In the genomic region with DNA sequence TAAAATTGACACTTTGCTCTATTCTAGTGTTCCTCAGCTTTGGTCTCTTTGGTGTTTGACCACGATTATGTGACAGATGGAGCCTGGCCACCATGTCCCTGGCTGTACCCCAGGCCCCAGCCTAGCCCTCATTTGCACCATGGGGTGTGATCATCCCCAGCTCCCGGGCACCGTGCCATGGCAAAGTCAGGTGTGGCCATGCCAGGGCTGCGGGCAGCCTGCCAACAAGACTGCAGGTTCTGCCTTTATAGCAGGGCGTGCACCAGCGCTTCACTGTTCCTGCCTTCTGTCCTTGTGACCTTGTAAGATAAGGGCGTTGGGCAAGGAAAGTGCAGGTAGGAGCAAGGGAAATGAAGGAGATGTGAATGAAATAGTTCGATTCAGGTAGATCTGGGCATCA, we compare ENCODE assay signal across 13 cellular contexts. TPM values are rescaled to one million over a fixed set of nuclear protein-coding genes. Genes with fewer than 3 reads are reported as not detected.
DNase-seq lines count a peak whose midpoint lies in the region; ATAC-seq and TF ChIP-seq lines count a peak whose summit lies in the region.
"Had no signal": no experiment of that assay in that cellular context is flagged by ENCODE, and none has a peak within 500 bp of the region (broad histone marks: within the 10 kb centered on the region; RNA-seq: fewer than 3 reads in every experiment).

No MANE protein-coding gene starts in this region.

- no peaks in the 10 kb centered on the region for H3K9me2 ChIP-seq in GM23248 (ENCODE audit: insufficient read depth)

- H3K9me3 ChIP-seq in body of pancreas: no peaks in the 10 kb centered on the region
- no peaks in the 10 kb centered on the region for H3K9me3 ChIP-seq in lung (ENCODE audit: control insufficient read depth in 2 of 2, insufficient read depth in 1 of 2, low read length in 1 of 2)
- no peaks in the 10 kb centered on the region for H3K9me3 ChIP-seq in GM23248 (ENCODE audit: low read depth)
- H3K9me3 ChIP-seq in CD8-positive, alpha-beta T cell (ENCODE audit: low read length): no peaks in the 10 kb centered on the region

- DNase-seq in DMS153 treated with DMSO at 0.1 percent for 48 hours (lab: John Stamatoyannopoulos, UW; ENCODE audit: unreplicated experiment) (peak; percentile 98), NCI-H2081 treated with DMSO at 0.1 percent for 48 hours (lab: John Stamatoyannopoulos, UW) (peak; percentile 69), body of pancreas (peak; percentile 95 to 98 (median 97)), lung (ENCODE audit: low spot score) (peak; percentile 90), GM23248 (no peak)
- no peak for DNase-seq in activated naive CD4-positive, alpha-beta T cell treated with anti-CD3 and anti-CD28 coated beads, Interleukin-2, amount 50 U/mL, for 16 hours
- DNase-seq in activated CD4-positive, alpha-beta T cell treated with anti-CD3 and anti-CD28 coated beads, Interleukin-2, amount 50 U/mL, for 4 hours: no peak
- DNase-seq in CD8-positive, alpha-beta T cell: no peak
- DNase-seq: CD4-positive, alpha-beta T cell; NCI-H1048; stimulated activated CD8-positive, alpha-beta memory T cell treated with anti-CD3 and anti-CD28 coated beads, Interleukin-4, amount 100 ng/mL, for 48 hours; T-cell had no signal

- no peak overlapping the region for H3K27ac Mint-ChIP-seq in CD8-positive, alpha-beta T cell
- H3K27ac Mint-ChIP-seq: activated CD8-positive, alpha-beta memory T cell treated with anti-CD3 and anti-CD28 coated beads, Interleukin-2, amount 10 ng/mL, durations not matched to agents 7 days and 5 days; CD4-positive, alpha-beta T cell; T-cell had no signal

- H3F3A ChIP-seq in GM23248 (ENCODE audit: insufficient read depth): no peaks in the 10 kb centered on the region

- peaks cover 25% of the 10 kb centered on the region for H3K27me3 Mint-ChIP-seq in CD8-positive, alpha-beta T cell (ENCODE audit: low read depth)

- H3K4me3 ChIP-seq in body of pancreas (no peak overlapping the region), lung (no peak overlapping the region), GM23248 (no peak overlapping the region)
- H3K4me3 ChIP-seq in CD8-positive, alpha-beta T cell (ENCODE audit: low read depth, low read length): no peak overlapping the region

- no peak overlapping the region for H3K4me2 ChIP-seq in GM23248 (ENCODE audit: unreplicated experiment)

- TF ChIP-seq CTCF in body of pancreas (IDR thresholded peaks at IDR 0.05): no peak
- TF ChIP-seq CTCF in lung (IDR thresholded peaks at IDR 0.05; ENCODE audit: control extremely low read depth, extremely low read depth): no peak
- TF ChIP-seq CTCF in CD8-positive, alpha-beta T cell (IDR thresholded peaks at IDR 0.05): no peak

- POLR2A ChIA-PET in CD8-positive, alpha-beta T cell (lab: Charles Lee): no interaction called here

- H2AFZ ChIP-seq in GM23248: no peak overlapping the region

- H4K20me1 ChIP-seq in GM23248 (ENCODE audit: insufficient read depth): no peaks in the 10 kb centered on the region

- no peaks in the 10 kb centered on the region for H3K4me1 Mint-ChIP-seq in CD8-positive, alpha-beta T cell (ENCODE audit: low read depth)
- H3K4me1 Mint-ChIP-seq: activated CD8-positive, alpha-beta memory T cell treated with anti-CD3 and anti-CD28 coated beads, Interleukin-2, amount 10 ng/mL, durations not matched to agents 7 days and 5 days; T-cell had no signal

- in situ Hi-C loops in GM23248 (cut with MboI): no loop called here

- H3K9me3 Mint-ChIP-seq in CD8-positive, alpha-beta T cell: no peaks in the 10 kb centered on the region
- H3K9me3 Mint-ChIP-seq: CD4-positive, alpha-beta T cell; T-cell had no signal

- H3K36me3 ChIP-seq in body of pancreas (replicated peaks in 1 of 2; ENCODE audit: insufficient read depth in 1 of 2, low read depth in 2 of 2) (no peaks in the 10 kb centered on the region), lung (ENCODE audit: control insufficient read depth in 2 of 2, insufficient read depth in 2 of 2, low read length in 2 of 2) (no peaks in the 10 kb centered on the region), GM23248 (ENCODE audit: low read depth) (no peaks in the 10 kb centered on the region)
- H3K36me3 ChIP-seq in CD8-positive, alpha-beta T cell (ENCODE audit: insufficient read depth, low read length): no peaks in the 10 kb centered on the region

- no peaks in the 10 kb centered on the region for H3K27me3 ChIP-seq in body of pancreas
- H3K27me3 ChIP-seq in lung (ENCODE audit: control insufficient read depth, insufficient read depth): no peaks in the 10 kb centered on the region
- H3K27me3 ChIP-seq in GM23248 (replicated peaks; ENCODE audit: insufficient read depth): peaks cover 55% of the 10 kb centered on the region
- no peaks in the 10 kb centered on the region for H3K27me3 ChIP-seq in CD8-positive, alpha-beta T cell (ENCODE audit: insufficient read depth, low read length)

- WGBS in body of pancreas, 2 donors: 19% methylated on average over 8 of the region's 8 CpGs
- 55 to 80% methylated on average over 8 of the region's 8 CpGs for WGBS in lung, 2 donors
- WGBS in GM23248 (ENCODE audit: low coverage in 1 of 2, low lambda C conversion rate in 2 of 2, missing lambda C conversion rate in 2 of 2), 2 experiments: 47 to 53% methylated on average over 8 of the region's 8 CpGs

- H3K27ac ChIP-seq in body of pancreas: peak overlapping the region in 1 of 4 donors; percentile 13
- H3K27ac ChIP-seq in lung (ENCODE audit: low read depth in 1 of 2, low read length in 1 of 2): no peak overlapping the region
- H3K27ac ChIP-seq in GM23248: no peak overlapping the region
- no peak overlapping the region for H3K27ac ChIP-seq in CD8-positive, alpha-beta T cell (ENCODE audit: low read depth, low read length)

- CTCF ChIA-PET in CD8-positive, alpha-beta T cell (lab: Charles Lee): no interaction called here

- H3K4me3 Mint-ChIP-seq in CD8-positive, alpha-beta T cell: no peak overlapping the region
- H3K4me3 Mint-ChIP-seq: activated CD8-positive, alpha-beta memory T cell treated with anti-CD3 and anti-CD28 coated beads, Interleukin-2, amount 10 ng/mL, durations not matched to agents 7 days and 5 days; CD4-positive, alpha-beta T cell; T-cell had no signal

- peak; percentile 94 for ATAC-seq in body of pancreas
- ATAC-seq in lung (ENCODE audit: insufficient read depth, low FRiP score): no peak
- ATAC-seq in CD8-positive, alpha-beta T cell: no peak
- ATAC-seq: activated CD8-positive, alpha-beta memory T cell treated with anti-CD3 and anti-CD28 coated beads, Interleukin-2, amount 10 ng/mL, durations not matched to agents 7 days and 5 days; T-cell had no signal

- no peak for TF ChIP-seq POLR2A in body of pancreas (IDR thresholded peaks at IDR 0.05)

- no peaks in the 10 kb centered on the region for H3K79me2 ChIP-seq in GM23248 (ENCODE audit: insufficient read depth)

- H3K36me3 Mint-ChIP-seq in CD8-positive, alpha-beta T cell: no peaks in the 10 kb centered on the region
- H3K36me3 Mint-ChIP-seq: activated CD8-positive, alpha-beta memory T cell treated with anti-CD3 and anti-CD28 coated beads, Interleukin-2, amount 10 ng/mL, durations not matched to agents 7 days and 5 days; T-cell had no signal

- intact Hi-C loops in body of pancreas (cut with DNase I): no loop called here
- intact Hi-C loops in CD8-positive, alpha-beta T cell (cut with DNase I, micrococcal nuclease): no loop called here

- H3K4me1 ChIP-seq in body of pancreas: peaks cover 14% of the 10 kb centered on the region
- no peaks in the 10 kb centered on the region for H3K4me1 ChIP-seq in lung (ENCODE audit: control insufficient read depth in 2 of 2, insufficient read depth in 2 of 2, low read length in 2 of 2)
- no peaks in the 10 kb centered on the region for H3K4me1 ChIP-seq in GM23248 (ENCODE audit: insufficient read depth)
- no peaks in the 10 kb centered on the region for H3K4me1 ChIP-seq in CD8-positive, alpha-beta T cell (ENCODE audit: insufficient read depth, low read length)

- no peak overlapping the region for H3K9ac ChIP-seq in GM23248

RNA-seq across cellular contexts. Expression of gene APOBEC3A, which starts 22.4 kb away (rescaled TPM):
- total RNA-seq in body of pancreas (not detected), lung (10 to 100 TPM in 1 of 2 donors, 1 to 10 TPM in 1; 6.2 to 12.0 TPM)
- polyA plus RNA-seq in lung (10 to 100 TPM in 1 of 2 donors, 1 to 10 TPM in 1; 1.1 to 68.3 TPM), GM23248 (2016; fragmentation: Nextera tagmentation; extraction: Ambion mirVana) (not detected in 2 replicates)
- total RNA-seq in GM23248 (2014; rRNA removed; shearing (Covaris generic)): not detected in 2 replicates
- total RNA-seq in CD8-positive, alpha-beta T cell: not detected
- total RNA-seq: activated CD8-positive, alpha-beta memory T cell treated with anti-CD3 and anti-CD28 coated beads, Interleukin-2, amount 10 ng/mL, durations not matched to agents 7 days and 5 days; T-cell had no signal

RNA-seq across cellular contexts. Expression of gene APOBEC3B, which starts 47.1 kb away (rescaled TPM):
- total RNA-seq in body of pancreas (1 to 10 TPM in 1 of 2 donors, not detected in 1; 2.1 TPM), lung (1 to 10 TPM; 1.0 to 4.5 TPM)
- polyA plus RNA-seq in lung (1 to 10 TPM; 2.7 to 4.4 TPM), GM23248 (2016; fragmentation: Nextera tagmentation; extraction: Ambion mirVana) (10.6 and 11.9 TPM in 2 replicates)
- total RNA-seq in GM23248 (2014; rRNA removed; shearing (Covaris generic)): 2.3 and 4.1 TPM in 2 replicates
- under 1 TPM in 1 of 2 experiments, not detected in 1; 0.41 TPM for total RNA-seq in CD8-positive, alpha-beta T cell
- total RNA-seq: CD4-positive, alpha-beta T cell had no signal

Comparison
In these comparisons a context has a peak if more than half of its experiments do, and no peak if none do; other contexts are left out.
1. DNase-seq: peak in DMS153 treated with DMSO at 0.1 percent for 48 hours (single experiment), NCI-H2081 treated with DMSO at 0.1 percent for 48 hours (single experiment), body of pancreas (4 of 4) and lung (single experiment); none in activated naive CD4-positive, alpha-beta T cell treated with anti-CD3 and anti-CD28 coated beads, Interleukin-2, amount 50 U/mL, for 16 hours (single experiment), activated CD4-positive, alpha-beta T cell treated with anti-CD3 and anti-CD28 coated beads, Interleukin-2, amount 50 U/mL, for 4 hours (0 of 2), GM23248 (single experiment) and CD8-positive, alpha-beta T cell (0 of 7).